In genomic region chr6:89360415-89360999, GRCh38 we compare ENCODE assay signal across 8 cellular contexts. TPM values are rescaled to one million over a fixed set of nuclear protein-coding genes. Genes with fewer than 3 reads are reported as not detected.
A peak's percentile ranks its signal among the peaks of the same experiment; 100 is the strongest.
DNase-seq lines count a peak whose midpoint lies in the region; ATAC-seq and TF ChIP-seq lines count a peak whose summit lies in the region.

No MANE protein-coding gene starts in this region.

- TF ChIP-seq CTCF in GM10266 (IDR thresholded peaks at IDR 0.05; ENCODE audit: control insufficient read depth, insufficient read depth, low read depth, missing control alignments) = no peak
- no peak for TF ChIP-seq CTCF in fibroblast of lung (conservative IDR thresholded peaks at IDR 0.05 in 1 of 2, IDR thresholded peaks at IDR 0.05 in 1 of 2; ENCODE audit: low read depth in 1 of 2, low read length in 2 of 2)
- TF ChIP-seq CTCF in H9 (conservative IDR thresholded peaks at IDR 0.05) = no peak
- TF ChIP-seq CTCF in Caco-2 (IDR thresholded peaks at IDR 0.05; ENCODE audit: insufficient read depth in 1 of 2, low read depth in 1 of 2, low read length in 1 of 2, severe bottlenecking in 1 of 2, unreplicated experiment in 1 of 2) = no peak
- no peak for TF ChIP-seq CTCF in type B pancreatic cell (conservative IDR thresholded peaks at IDR 0.05)

- H3K4me1 Mint-ChIP-seq in H9 (peaks cover 13% of the 10 kb centered on the region in 2 experiments), Caco-2 (ENCODE audit: low read depth, unreplicated experiment) (no peaks in the 10 kb centered on the region), type B pancreatic cell (ENCODE audit: unreplicated experiment) (no peaks in the 10 kb centered on the region)

- H3K14ac ChIP-seq in H9 (ENCODE audit: insufficient read depth, low read length) = no peak overlapping the region

- CTCF ChIA-PET in Caco-2 (lab: Charles Lee) = interaction anchor here (0.5 kb wide), 1 partner anchor 36 kb away, joined by 5 read pairs; no protein-coding TSS in a partner anchor

- intact Hi-C loops in Caco-2 (cut with micrococcal nuclease; ENCODE audit: unreplicated experiment) = no loop called here

- no peak overlapping the region for H2BK12ac ChIP-seq in H9 (ENCODE audit: insufficient read length, low read depth, low read length)

- H3K27ac ChIP-seq in fibroblast of lung (ENCODE audit: insufficient read depth, low read length) = no peak overlapping the region
- H3K27ac ChIP-seq in H9 (ENCODE audit: insufficient read length, low read depth, low read length) = no peak overlapping the region

- H3K4me2 ChIP-seq in fibroblast of lung (ENCODE audit: extremely low read depth, insufficient read depth, low read length) = peak overlapping the region; percentile 10
- no peak overlapping the region for H3K4me2 ChIP-seq in H9 (ENCODE audit: insufficient read depth, insufficient read length, low read length)

- no peak overlapping the region for H3K18ac ChIP-seq in H9 (ENCODE audit: insufficient read length, low read depth, low read length)

- H2AK5ac ChIP-seq in H9 (ENCODE audit: insufficient read length, low read length) = no peak overlapping the region

- no peaks in the 10 kb centered on the region for H3K79me1 ChIP-seq in H9 (ENCODE audit: insufficient read depth, low read depth, low read length, poor library complexity, severe bottlenecking)

- WGBS in H9 (ENCODE audit: extremely low coverage, insufficient read length, low lambda C conversion rate) = no CpG with 5 or more reads among the region's 2 CpGs

- H2BK15ac ChIP-seq in H9 (ENCODE audit: low read depth, low read length) = no peak overlapping the region

- H2AFZ ChIP-seq in fibroblast of lung (ENCODE audit: low read length) (no peak overlapping the region), H9 (ENCODE audit: low read length) (no peak overlapping the region)

- peak; percentile 38 for ATAC-seq in GM21526 (IDR thresholded peaks at IDR 0.05; ENCODE audit: low FRiP score, unreplicated experiment)

- H4K20me1 ChIP-seq in fibroblast of lung (ENCODE audit: control insufficient read depth, extremely low read depth, insufficient read depth, low read length) = no peaks in the 10 kb centered on the region
- no peaks in the 10 kb centered on the region for H4K20me1 ChIP-seq in H9 (ENCODE audit: control insufficient read depth, insufficient read depth, insufficient read length)

- no peak overlapping the region for H3K4ac ChIP-seq in H9 (ENCODE audit: low read depth, low read length)

- H3K36me3 ChIP-seq in fibroblast of lung (ENCODE audit: control insufficient read depth, insufficient read depth, low read length) (no peaks in the 10 kb centered on the region), Caco-2 (ENCODE audit: control insufficient read depth, insufficient read depth, low read length) (no peaks in the 10 kb centered on the region)

- H3K23ac ChIP-seq in H9 (ENCODE audit: insufficient read length, low read depth, low read length) = no peak overlapping the region

- POLR2A ChIA-PET in Caco-2 (lab: Charles Lee) = no interaction called here

- DNase-seq in GM10266 (ENCODE audit: extremely low spot score) (peak; percentile 42), HT1080 (ENCODE audit: low read depth) (peak; percentile 71), fibroblast of lung (ENCODE audit: low read depth in 2 of 2) (peak; percentile 18 to 87), NCI-H1694 treated with DMSO at 0.1 percent for 48 hours (lab: John Stamatoyannopoulos, UW) (no peak), H9 (no peak), Caco-2 (no peak), type B pancreatic cell (ENCODE audit: extremely low spot score, unreplicated experiment) (no peak)

- no peaks in the 10 kb centered on the region for H3K23me2 ChIP-seq in H9 (ENCODE audit: insufficient read length, low read depth, low read length, poor library complexity, severe bottlenecking)

- H3K4me3 ChIP-seq in fibroblast of lung (replicated peaks in 1 of 4; ENCODE audit: control extremely low read depth in 1 of 4, insufficient read depth in 1 of 4, low read depth in 3 of 4, low read length in 4 of 4) = no peak overlapping the region
- no peak overlapping the region for H3K4me3 ChIP-seq in Caco-2 (ENCODE audit: low read depth, low read length)

- no peak overlapping the region for H3K9ac ChIP-seq in fibroblast of lung (ENCODE audit: insufficient read depth, low read length)
- no peak overlapping the region for H3K9ac ChIP-seq in H9 (ENCODE audit: extremely low read depth, insufficient read length, low read length)

- H3K9me3 Mint-ChIP-seq in H9 (no peaks in the 10 kb centered on the region; a peak in 2 of 5 replicates), Caco-2 (ENCODE audit: unreplicated experiment) (no peaks in the 10 kb centered on the region), type B pancreatic cell (no peaks in the 10 kb centered on the region)

- H3K27ac Mint-ChIP-seq in H9 (no peak overlapping the region), Caco-2 (ENCODE audit: unreplicated experiment) (no peak overlapping the region), type B pancreatic cell (no peak overlapping the region)

- H3K9me3 ChIP-seq in fibroblast of lung (ENCODE audit: control insufficient read depth, insufficient read depth, low read depth, low read length) = no peaks in the 10 kb centered on the region
- H3K9me3 ChIP-seq in H9 (ENCODE audit: control insufficient read depth, low read depth, low read length) = no peaks in the 10 kb centered on the region
- no peaks in the 10 kb centered on the region for H3K9me3 ChIP-seq in Caco-2

- H3K27me3 Mint-ChIP-seq in H9 (ENCODE audit: low read depth) (peaks cover 4% of the 10 kb centered on the region), Caco-2 (ENCODE audit: insufficient read depth, unreplicated experiment) (no peaks in the 10 kb centered on the region), type B pancreatic cell (no peaks in the 10 kb centered on the region)

- no peak overlapping the region for H2BK120ac ChIP-seq in H9 (ENCODE audit: low read depth, low read length, poor library complexity, severe bottlenecking)

- no peak overlapping the region for H2BK20ac ChIP-seq in H9 (ENCODE audit: low read depth, low read length, poor library complexity, severe bottlenecking)

- H3K79me2 ChIP-seq in fibroblast of lung (ENCODE audit: control insufficient read depth, insufficient read depth, low read length) (no peaks in the 10 kb centered on the region), H9 (ENCODE audit: insufficient read depth, low read length) (no peaks in the 10 kb centered on the region)

- no peaks in the 10 kb centered on the region for H3K27me3 ChIP-seq in fibroblast of lung (ENCODE audit: control insufficient read depth, insufficient read depth, low read length)
- no peaks in the 10 kb centered on the region for H3K27me3 ChIP-seq in H9 (ENCODE audit: insufficient read depth, low read length)
- no peaks in the 10 kb centered on the region for H3K27me3 ChIP-seq in Caco-2 (replicated peaks; ENCODE audit: control insufficient read depth, insufficient read depth, low read length)

- H2BK5ac ChIP-seq in H9 (ENCODE audit: insufficient read length, low read length) = no peak overlapping the region

- H3K4me1 ChIP-seq in fibroblast of lung (ENCODE audit: control insufficient read depth, extremely low read depth, insufficient read depth, low read length) = no peaks in the 10 kb centered on the region
- no peaks in the 10 kb centered on the region for H3K4me1 ChIP-seq in H9 (ENCODE audit: insufficient read depth, low read length)
- H3K4me1 ChIP-seq in Caco-2 = no peaks in the 10 kb centered on the region

- no peak overlapping the region for H4K5ac ChIP-seq in H9 (ENCODE audit: insufficient read length, low read depth, low read length)

- H4K91ac ChIP-seq in H9 (ENCODE audit: insufficient read length, low read depth, low read length) = no peak overlapping the region

- H3T11ph ChIP-seq in H9 (ENCODE audit: low read length) = no peak overlapping the region

- no peak overlapping the region for H3K56ac ChIP-seq in H9 (ENCODE audit: insufficient read length, low read depth, low read length)

- no TSS peak for BruUV-seq in Caco-2 (replicated peaks; lab: Mats Ljungman, UMichigan)

- H3K36me3 Mint-ChIP-seq in H9 (ENCODE audit: insufficient read depth in 1 of 3, low read depth in 3 of 3) (no peaks in the 10 kb centered on the region), Caco-2 (ENCODE audit: insufficient read depth, unreplicated experiment) (no peaks in the 10 kb centered on the region), type B pancreatic cell (no peaks in the 10 kb centered on the region)

- H3K4me3 Mint-ChIP-seq in H9 (no peak overlapping the region), Caco-2 (ENCODE audit: unreplicated experiment) (no peak overlapping the region), type B pancreatic cell (no peak overlapping the region)

- no peak overlapping the region for H4K8ac ChIP-seq in H9 (replicated peaks; ENCODE audit: insufficient read length, low read depth, low read length)

RNA-seq across cellular contexts. Expression of gene UBE2J1, which starts 8.0 kb away (rescaled TPM):
- 21.2 and 25.1 TPM in 2 replicates for total RNA-seq in HT1080 (2014; rRNA removed; shearing (Covaris generic))
- 37.6 and 43.2 TPM in 2 replicates for polyA plus RNA-seq in HT1080 (2015; cell fraction: cytosol; rRNA removed)
- polyA plus RNA-seq in HT1080 (2015; cell fraction: nucleus; rRNA removed) = 16.1 and 17.5 TPM in 2 replicates
- total RNA-seq in fibroblast of lung (22.6 and 27.6 TPM in 2 replicates), H9 (2021) (13.1 and 13.2 TPM in 2 replicates), Caco-2 (2022) (23.1 and 23.5 TPM in 2 replicates), type B pancreatic cell (ENCODE audit: low replicate concordance) (30.6 and 32.0 TPM in 2 replicates)
- 45.1 and 53.6 TPM in 2 replicates for polyA plus RNA-seq in fibroblast of lung
- polyA plus RNA-seq in fibroblast of lung (2012) = 30.7 and 35.1 TPM in 2 replicates
- polyA minus RNA-seq in fibroblast of lung (ENCODE audit: low replicate concordance) = 7.5 and 8.2 TPM in 2 replicates

RNA-seq across cellular contexts. Expression of gene GABRR2, which starts 45.4 kb away (rescaled TPM):
- total RNA-seq in HT1080 (2014; rRNA removed; shearing (Covaris generic)) = 0.10 TPM in 1 of 2 replicates, not detected in the other
- polyA plus RNA-seq in HT1080 (2015; cell fraction: cytosol; rRNA removed) = 0.14 TPM in 1 of 2 replicates, not detected in the other
- 0.80 and 2.0 TPM in 2 replicates for polyA plus RNA-seq in HT1080 (2015; cell fraction: nucleus; rRNA removed)
- total RNA-seq in fibroblast of lung = 0.17 and 0.26 TPM in 2 replicates
- polyA plus RNA-seq in fibroblast of lung = 0.05 TPM in 2 replicates
- 0.07 TPM in 1 of 2 replicates, not detected in the other for polyA plus RNA-seq in fibroblast of lung (2012)
- polyA minus RNA-seq in fibroblast of lung (ENCODE audit: low replicate concordance) = not detected in 2 replicates
- total RNA-seq in H9 (2021) = not detected in 2 replicates
- 0.29 TPM in 1 of 2 replicates, not detected in the other for total RNA-seq in Caco-2 (2022)
- 0.92 TPM in 1 of 2 replicates, not detected in the other for total RNA-seq in type B pancreatic cell (ENCODE audit: low replicate concordance)

RNA-seq across cellular contexts. Expression of gene RRAGD, which starts 51.6 kb away (rescaled TPM):
- total RNA-seq in HT1080 (2014; rRNA removed; shearing (Covaris generic)) = 3.6 and 5.3 TPM in 2 replicates
- 1.3 and 3.3 TPM in 2 replicates for polyA plus RNA-seq in HT1080 (2015; cell fraction: cytosol; rRNA removed)
- 1.1 and 1.7 TPM in 2 replicates for polyA plus RNA-seq in HT1080 (2015; cell fraction: nucleus; rRNA removed)
- total RNA-seq in fibroblast of lung = 1.8 TPM in 2 replicates
- polyA plus RNA-seq in fibroblast of lung = 0.07 and 0.08 TPM in 2 replicates
- 0.23 TPM in 1 of 2 replicates, not detected in the other for polyA plus RNA-seq in fibroblast of lung (2012)
- not detected in 2 replicates for polyA minus RNA-seq in fibroblast of lung (ENCODE audit: low replicate concordance)
- total RNA-seq in H9 (2021) = 8.3 and 10.6 TPM in 2 replicates
- total RNA-seq in Caco-2 (2022) = 5.9 and 8.0 TPM in 2 replicates
- total RNA-seq in type B pancreatic cell (ENCODE audit: low replicate concordance) = 18.0 and 19.7 TPM in 2 replicates

Comparison
In these comparisons a context has a peak if more than half of its experiments do, and no peak if none do; other contexts are left out.
1. DNase-seq: peak in GM10266 (single experiment), HT1080 (single experiment) and fibroblast of lung (2 of 2); none in NCI-H1694 treated with DMSO at 0.1 percent for 48 hours (single experiment), H9 (single experiment), Caco-2 (0 of 2) and type B pancreatic cell (single experiment).